27 cellular contexts compared by ENCODE assay signal in the genomic region with DNA sequence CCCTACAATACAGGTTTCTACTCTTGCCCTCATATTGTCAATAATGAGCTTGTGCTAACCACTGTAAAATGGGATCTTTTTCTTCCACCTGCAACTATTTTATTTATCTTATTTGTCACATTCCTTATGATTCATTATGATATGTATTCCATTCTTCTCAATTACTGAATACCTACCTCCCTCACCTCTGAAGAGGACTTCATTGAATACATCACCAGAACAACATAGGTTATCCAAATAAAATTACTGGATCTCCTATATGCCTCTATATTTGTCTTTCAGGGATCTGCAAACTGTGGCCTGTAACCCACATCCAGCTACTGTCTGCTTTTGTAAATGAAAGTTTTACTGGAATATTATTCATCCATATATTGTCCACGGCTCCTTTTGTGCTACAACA. TPM values are rescaled to one million over a fixed set of nuclear protein-coding genes. Genes with fewer than 3 reads are reported as not detected.
"Had no signal": no experiment of that assay in that cellular context is flagged by ENCODE, and none has a peak within 500 bp of the region (broad histone marks: within the 10 kb centered on the region; RNA-seq: fewer than 3 reads in every experiment).

No MANE protein-coding gene starts in this region.

- ATAC-seq: stimulated activated effector memory CD8-positive, alpha-beta T cell treated with anti-CD3 and anti-CD28 coated beads, Interleukin-12 subunit alpha, Interleukin-12 subunit beta, amount 100 ng/mL, for 72 hours; stimulated activated memory B cell treated with anti-CD40 and anti-IgM and Interleukin-4, amounts not matched to agents 10 μg/mL and 1 μg/mL and 100 μg/mL, for 72 hours; stimulated activated naive B cell treated with anti-CD40 and anti-IgM and Interleukin-4, amounts not matched to agents 10 μg/mL and 1 μg/mL and 100 μg/mL, for 72 hours; stimulated activated naive CD8-positive, alpha-beta T cell treated with anti-CD3 and anti-CD28 coated beads, Interleukin-15, amount 100 ng/mL, for 72 hours; stimulated activated naive CD8-positive, alpha-beta T cell treated with anti-CD3 and anti-CD28 coated beads, Interleukin-15, Interleukin-2, amounts not matched to agents 100 U/mL and 50 U/mL, for 24 hours; upper lobe of right lung had no signal

- H3K36me3 ChIP-seq: stomach, suprapubic skin, thoracic aorta, thyroid gland, tibial artery, tibial nerve, transverse colon, upper lobe of left lung, upper lobe of right lung, uterus, vagina had no signal

- H3K9me3 ChIP-seq: stomach, suprapubic skin, testis, thoracic aorta, thyroid gland, tibial artery, tibial nerve, transverse colon, upper lobe of left lung, upper lobe of right lung, uterus, vagina had no signal

- H3K4me3 ChIP-seq: stomach, suprapubic skin, testis, thoracic aorta, thyroid gland, tibial artery, tibial nerve, transverse colon, upper lobe of left lung, upper lobe of right lung, uterus, vagina had no signal

- H3K27ac ChIP-seq: stomach, suprapubic skin, testis, thoracic aorta, tibial artery, tibial nerve, transverse colon, upper lobe of left lung, upper lobe of right lung, uterus, vagina had no signal

- H3K4me1 ChIP-seq: stomach, suprapubic skin, testis, thyroid gland, tibial nerve, transverse colon, upper lobe of left lung, upper lobe of right lung, uterus, vagina had no signal

- H3K27me3 ChIP-seq: stomach, suprapubic skin, testis, thyroid gland, tibial artery, tibial nerve, transverse colon, upper lobe of left lung, upper lobe of right lung, uterus, vagina had no signal

- FAIRE-seq: urothelium cell line had no signal

- DNase-seq: stimulated activated CD4-positive, alpha-beta T cell treated with anti-CD3 and anti-CD28 coated beads, Interleukin-2, amount 100 ng/mL, for 48 hours; stimulated activated CD4-positive, alpha-beta T cell treated with anti-CD3 and anti-CD28 coated beads, Interleukin-4, amount 100 ng/mL, for 1 hour; stimulated activated CD4-positive, alpha-beta T cell treated with anti-CD3 and anti-CD28 coated beads, Interleukin-4, amount 100 ng/mL, for 24 hours; stimulated activated CD4-positive, alpha-beta T cell treated with anti-CD3 and anti-CD28 coated beads, Interleukin-4, amount 100 ng/mL, for 4 hours; stimulated activated CD8-positive, alpha-beta memory T cell treated with anti-CD3 and anti-CD28 coated beads, Interleukin-4, amount 100 ng/mL, for 48 hours; stimulated activated naive B cell treated with anti-CD40 and anti-IgM and Interleukin-4, amounts not matched to agents 10 μg/mL and 1 μg/mL and 100 μg/mL, for 72 hours; stimulated activated naive CD4-positive, alpha-beta T cell; stimulated activated naive CD4-positive, alpha-beta T cell treated with Interleukin-2 at 50 U/mL for 16 hours; stimulated activated naive CD8-positive, alpha-beta T cell treated with anti-CD3 and anti-CD28 coated beads, Interleukin-15, amount 100 ng/mL, for 72 hours; stimulated activated naive CD8-positive, alpha-beta T cell treated with anti-CD3 and anti-CD28 coated beads, Interleukin-15, Interleukin-2, amounts not matched to agents 100 U/mL and 50 U/mL, for 24 hours; stomach; substantia nigra; testis; tibial artery; transverse colon; trophoblast cell; upper lobe of left lung; upper lobe of right lung; uterus had no signal

RNA-seq across cellular contexts. Expression of gene STPG2, which starts 41.3 kb away (rescaled TPM):
- total RNA-seq: thoracic aorta, vagina had no signal
